In genomic region chr6:38162493-38163185, GRCh38 we compare ENCODE assay signal across 1 cellular context.
TF ChIP-seq lines count a peak whose summit lies in the region.

No MANE protein-coding gene starts in this region.

TF ChIP-seq in HCT116, 20 proteins besides CTCF, POLR2A, EP300 and RAD21:
- TF ChIP-seq SRF (IDR thresholded peaks at IDR 0.05; ENCODE audit: low read depth), result no peak
- no peak for TF ChIP-seq EGR1 (IDR thresholded peaks at IDR 0.05; ENCODE audit: low read depth)
- TF ChIP-seq CEBPB (IDR thresholded peaks at IDR 0.05; ENCODE audit: low read depth), result no peak
- TF ChIP-seq ZFX (IDR thresholded peaks at IDR 0.05), result no peak
- TF ChIP-seq TCF7L2 (IDR thresholded peaks at IDR 0.05; ENCODE audit: borderline replicate concordance, extremely low read depth, insufficient read depth, insufficient read length), result no peak
- TF ChIP-seq ELF1 (IDR thresholded peaks at IDR 0.05; ENCODE audit: borderline replicate concordance, low read depth), result no peak
- no peak for TF ChIP-seq REST (IDR thresholded peaks at IDR 0.05; ENCODE audit: low read depth)
- no peak for TF ChIP-seq SIN3A (IDR thresholded peaks at IDR 0.05; ENCODE audit: low read depth)
- TF ChIP-seq ZNF274 (IDR thresholded peaks at IDR 0.05; ENCODE audit: low read depth, low read length), result no peak
- TF ChIP-seq EZH2phosphoT487 (IDR thresholded peaks at IDR 0.05; ENCODE audit: borderline replicate concordance), result no peak
- TF ChIP-seq YY1 (IDR thresholded peaks at IDR 0.05; ENCODE audit: extremely low read depth, insufficient replicate concordance, low read depth, low read length), result no peak
- no peak for TF ChIP-seq SP1 (IDR thresholded peaks at IDR 0.05; ENCODE audit: low read depth)
- TF ChIP-seq MAX (IDR thresholded peaks at IDR 0.05), result no peak
- no peak for TF ChIP-seq ZBTB33 (IDR thresholded peaks at IDR 0.05; ENCODE audit: extremely low read depth, insufficient replicate concordance, low read length)
- no peak for TF ChIP-seq FOSL1 (IDR thresholded peaks at IDR 0.05; ENCODE audit: low read depth)
